ENCODE assay signal across 26 cellular contexts in the genomic region with DNA sequence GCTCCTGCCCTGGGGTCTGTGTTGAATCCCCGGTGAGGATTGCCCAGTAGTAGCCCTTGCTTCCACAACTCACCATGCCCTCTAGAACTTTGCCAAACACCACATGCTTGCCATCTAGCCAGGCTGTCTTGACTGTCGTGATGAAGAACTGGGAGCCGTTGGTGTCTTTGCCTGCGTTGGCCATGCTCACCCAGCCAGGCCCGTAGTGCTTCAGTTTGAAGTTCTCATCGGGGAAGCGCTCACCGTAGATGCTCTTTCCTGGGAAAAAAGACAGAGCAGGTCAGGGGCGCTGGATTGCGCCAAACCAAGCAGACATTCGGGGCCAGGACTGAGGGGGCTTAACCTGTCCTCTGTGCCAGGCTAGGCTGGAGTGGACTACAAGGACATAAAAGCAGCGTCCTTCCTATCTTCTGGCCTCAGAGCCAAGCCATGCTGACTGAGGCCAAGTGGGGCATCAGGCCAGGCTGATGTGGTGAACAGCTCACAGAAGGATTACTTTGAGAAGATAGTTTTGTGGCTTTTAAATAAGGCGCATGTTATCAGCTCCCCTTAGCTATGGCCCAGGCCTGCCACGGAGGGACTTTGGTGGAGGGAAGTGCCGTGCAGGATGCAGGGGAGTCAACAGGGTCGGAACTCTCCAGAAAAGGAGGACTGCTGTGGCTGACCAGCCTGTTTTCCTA. TPM values are rescaled to one million over a fixed set of nuclear protein-coding genes. Genes with fewer than 3 reads are reported as not detected.
DNase-seq lines count a peak whose midpoint lies in the region; ATAC-seq and TF ChIP-seq lines count a peak whose summit lies in the region.
"Had no signal": no experiment of that assay in that cellular context is flagged by ENCODE, and none has a peak within 500 bp of the region (broad histone marks: within the 10 kb centered on the region; RNA-seq: fewer than 3 reads in every experiment).

No MANE protein-coding gene starts in this region.

- peak overlapping the region; percentile 60 for H3K9ac ChIP-seq in adipocyte (ENCODE audit: low read length)

- ATAC-seq in activated CD8-positive, alpha-beta memory T cell treated with anti-CD3 and anti-CD28 coated beads, Interleukin-2, amount 10 ng/mL, durations not matched to agents 7 days and 5 days, result no peak
- ATAC-seq in HG03520 (IDR thresholded peaks at IDR 0.05; ENCODE audit: unreplicated experiment), result no peak
- ATAC-seq: A549 had no signal

- H3K36me3 ChIP-seq in adipocyte (ENCODE audit: control insufficient read depth, insufficient read depth, low read length, severe bottlenecking), result peaks cover 73% of the 10 kb centered on the region
- H3K36me3 ChIP-seq in left ventricle myocardium inferior, result peaks cover 75% of the 10 kb centered on the region
- H3K36me3 ChIP-seq: ovary had no signal

- H3K27ac Mint-ChIP-seq in activated CD8-positive, alpha-beta memory T cell treated with anti-CD3 and anti-CD28 coated beads, Interleukin-2, amount 10 ng/mL, durations not matched to agents 7 days and 5 days, result no peak overlapping the region
- H3K27ac Mint-ChIP-seq: activated naive CD8-positive, alpha-beta T cell treated with anti-CD3 and anti-CD28 coated beads, Interleukin-2, amount 10 ng/mL, durations not matched to agents 7 days and 5 days had no signal

- H3K4me3 ChIP-seq in adipocyte (ENCODE audit: low read length) (no peak overlapping the region), left ventricle myocardium inferior (no peak overlapping the region)
- H3K4me3 ChIP-seq: A549, breast epithelium, ovary, stomach had no signal

- intact Hi-C loops in left ventricle myocardium inferior (cut with micrococcal nuclease), result no loop called here

- no peak overlapping the region for H3K4me3 Mint-ChIP-seq in activated CD8-positive, alpha-beta memory T cell treated with anti-CD3 and anti-CD28 coated beads, Interleukin-2, amount 10 ng/mL, durations not matched to agents 7 days and 5 days
- H3K4me3 Mint-ChIP-seq: activated naive CD8-positive, alpha-beta T cell treated with anti-CD3 and anti-CD28 coated beads, Interleukin-2, amount 10 ng/mL, durations not matched to agents 7 days and 5 days had no signal

- H3K4me1 ChIP-seq in adipocyte (ENCODE audit: control insufficient read depth, insufficient read depth, low read length) (peaks cover 49% of the 10 kb centered on the region), left ventricle myocardium inferior (peaks cover 86% of the 10 kb centered on the region)

- peak; percentile 48 for DNase-seq in activated CD8-positive, alpha-beta memory T cell treated with anti-CD3 and anti-CD28 coated beads, Interleukin-2, amount 50 U/mL, for 48 hours
- no peak for DNase-seq in activated CD8-positive, alpha-beta memory T cell treated with anti-CD3 and anti-CD28 coated beads, Interleukin-2, amount 10 ng/mL, durations not matched to agents 7 days and 5 days
- DNase-seq in adipocyte (ENCODE audit: low read depth) (no peak), left ventricle myocardium inferior (no peak), substantia nigra (lab: John Stamatoyannopoulos, UW) (no peak), H4 (ENCODE audit: low spot score) (no peak), NCI-H2107 treated with DMSO at 0.1 percent for 48 hours (lab: John Stamatoyannopoulos, UW; ENCODE audit: unreplicated experiment) (no peak)
- DNase-seq: activated CD4-positive, alpha-beta T cell treated with anti-CD3 and anti-CD28 coated beads, Interleukin-2, amount 50 U/mL, for 48 hours; activated naive CD8-positive, alpha-beta T cell treated with anti-CD3 and anti-CD28 coated beads, Interleukin-2, amount 10 ng/mL, durations not matched to agents 7 days and 5 days; erythroblast; foreskin melanocyte; GF-D8; Kasumi-1; kidney; mammary epithelial cell; naive B cell; NCI-H1092 treated with DMSO at 0.1 percent for 48 hours; NCI-H2029 treated with DMSO at 0.1 percent for 48 hours; NK-92 treated with Interleukin-12 subunit alpha and Interleukin-12 subunit beta, amount 100 ng/mL, for 24 hours; stimulated activated CD4-positive, alpha-beta T cell treated with anti-CD3 and anti-CD28 coated beads, Interleukin-2, amount 100 ng/mL, for 24 hours; stomach had no signal

- peaks cover 38% of the 10 kb centered on the region for H3K4me1 Mint-ChIP-seq in activated CD8-positive, alpha-beta memory T cell treated with anti-CD3 and anti-CD28 coated beads, Interleukin-2, amount 10 ng/mL, durations not matched to agents 7 days and 5 days

- peak overlapping the region; percentile 94 for H3K27ac ChIP-seq in left ventricle myocardium inferior (replicated peaks)
- peak overlapping the region; percentile 23 for H3K27ac ChIP-seq in substantia nigra (ENCODE audit: low read depth, low read length, poor library complexity, severe bottlenecking)
- H3K27ac ChIP-seq: A549, C4-2B, ovary, stomach had no signal

- TF ChIP-seq CTCF in left ventricle myocardium inferior (IDR thresholded peaks at IDR 0.05; ENCODE audit: borderline replicate concordance), result no peak

- no peaks in the 10 kb centered on the region for H3K9me3 Mint-ChIP-seq in activated CD8-positive, alpha-beta memory T cell treated with anti-CD3 and anti-CD28 coated beads, Interleukin-2, amount 10 ng/mL, durations not matched to agents 7 days and 5 days (ENCODE audit: low read depth)
- H3K9me3 Mint-ChIP-seq: activated naive CD8-positive, alpha-beta T cell treated with anti-CD3 and anti-CD28 coated beads, Interleukin-2, amount 10 ng/mL, durations not matched to agents 7 days and 5 days had no signal

- H3K9me3 ChIP-seq in adipocyte (ENCODE audit: control insufficient read depth, low read length) (no peaks in the 10 kb centered on the region), left ventricle myocardium inferior (replicated peaks) (no peaks in the 10 kb centered on the region)
- H3K9me3 ChIP-seq: A549, breast epithelium, ovary, stomach had no signal

- CTCF ChIA-PET in activated CD8-positive, alpha-beta memory T cell treated with anti-CD3 and anti-CD28 coated beads, Interleukin-2, amount 10 ng/mL, durations not matched to agents 7 days and 5 days (lab: Charles Lee), result no interaction called here

- peaks cover 11% of the 10 kb centered on the region for H3K27me3 Mint-ChIP-seq in activated CD8-positive, alpha-beta memory T cell treated with anti-CD3 and anti-CD28 coated beads, Interleukin-2, amount 10 ng/mL, durations not matched to agents 7 days and 5 days
- H3K27me3 Mint-ChIP-seq: naive B cell had no signal

- H3K27me3 ChIP-seq in adipocyte (replicated peaks; ENCODE audit: control insufficient read depth, insufficient read depth, low read length) (peaks cover 6% of the 10 kb centered on the region), left ventricle myocardium inferior (ENCODE audit: low read depth) (peaks cover 16% of the 10 kb centered on the region)
- H3K27me3 ChIP-seq: ovary had no signal

- H3K36me3 Mint-ChIP-seq in activated CD8-positive, alpha-beta memory T cell treated with anti-CD3 and anti-CD28 coated beads, Interleukin-2, amount 10 ng/mL, durations not matched to agents 7 days and 5 days, result peaks cover 40% of the 10 kb centered on the region

RNA-seq across cellular contexts. Expression of gene SNX22, which starts 5.3 kb away (rescaled TPM):
- under 1 TPM; 0.21 to 0.35 TPM for total RNA-seq in activated CD8-positive, alpha-beta memory T cell treated with anti-CD3 and anti-CD28 coated beads, Interleukin-2, amount 10 ng/mL, durations not matched to agents 7 days and 5 days
- 2.0 TPM for total RNA-seq in left ventricle myocardium inferior
- 0.04 TPM in 1 of 2 replicates, not detected in the other for total RNA-seq in H4 (2014; rRNA removed; shearing (Covaris generic))

RNA-seq across cellular contexts. Expression of gene PPIB, which starts 6.0 kb away (rescaled TPM):
- total RNA-seq in activated CD8-positive, alpha-beta memory T cell treated with anti-CD3 and anti-CD28 coated beads, Interleukin-2, amount 10 ng/mL, durations not matched to agents 7 days and 5 days, result 100 to 1,000 TPM; 308 to 386 TPM
- total RNA-seq in left ventricle myocardium inferior, result 102 TPM
- 966 and 1,104 TPM in 2 replicates for total RNA-seq in H4 (2014; rRNA removed; shearing (Covaris generic))
